Comparison of ENCODE assay signal across 1 cellular context in genomic region chr2:1894578-1894977, GRCh38.
TF ChIP-seq lines count a peak whose summit lies in the region.

No MANE protein-coding gene starts in this region.

TF ChIP-seq in H1, 55 proteins besides CTCF, POLR2A, EP300 and RAD21 (continued from another document):
- TF ChIP-seq SIX5 (IDR thresholded peaks at IDR 0.05; ENCODE audit: low read depth, low read length) (no peak), YY1 (IDR thresholded peaks at IDR 0.05; ENCODE audit: low read depth, low read length) (no peak), RFX5 (IDR thresholded peaks at IDR 0.05; ENCODE audit: borderline replicate concordance, low read depth, low read length) (no peak), CHD7 (IDR thresholded peaks at IDR 0.05; ENCODE audit: insufficient replicate concordance, low read length) (no peak), USF2 (IDR thresholded peaks at IDR 0.05; ENCODE audit: low read length) (no peak), KDM1A (IDR thresholded peaks at IDR 0.05; ENCODE audit: borderline replicate concordance, low read length) (no peak), SIN3A (conservative IDR thresholded peaks at IDR 0.05 in 1 of 2, IDR thresholded peaks at IDR 0.05 in 1 of 2; ENCODE audit: low read depth in 1 of 2, low read length in 2 of 2) (no peak)
